In genomic region chr16:58842156-58842555, GRCh38 we compare ENCODE assay signal across 17 cellular contexts.
DNase-seq lines count a peak whose midpoint lies in the region; ATAC-seq lines count a peak whose summit lies in the region.
"Had no signal": no experiment of that assay in that cellular context is flagged by ENCODE, and none has a peak within 500 bp of the region (broad histone marks: within the 10 kb centered on the region; RNA-seq: fewer than 3 reads in every experiment).

No MANE protein-coding gene starts in this region.

- DNase-seq in C1 segment of cervical spinal cord (lab: John Stamatoyannopoulos, UW) (no peak), glomerular visceral epithelial cell (ENCODE audit: extremely low spot score) (no peak), NCI-H510A treated with DMSO at 0.1 percent for 48 hours (lab: John Stamatoyannopoulos, UW) (no peak)
- DNase-seq: caudate nucleus; GF-D8; H9; left colon; natural killer cell; NCI-H1105; NCI-H526 treated with DMSO at 0.1 percent for 48 hours; stimulated activated CD4-positive, alpha-beta T cell treated with anti-CD3 and anti-CD28 coated beads, Interleukin-2, amount 100 ng/mL, for 48 hours had no signal

- peak; percentile 51 for ATAC-seq in GM18517 (IDR thresholded peaks at IDR 0.05; ENCODE audit: unreplicated experiment)
- ATAC-seq in GM19452 (IDR thresholded peaks at IDR 0.05; ENCODE audit: unreplicated experiment), result peak; percentile 73
- ATAC-seq in HG02852 (IDR thresholded peaks at IDR 0.05; ENCODE audit: unreplicated experiment), result peak; percentile 51
- ATAC-seq in HG03460 (IDR thresholded peaks at IDR 0.05; ENCODE audit: unreplicated experiment), result peak; percentile 62
- ATAC-seq in GM18519 (IDR thresholded peaks at IDR 0.05; ENCODE audit: low FRiP score, unreplicated experiment), result no peak
- ATAC-seq: activated T-helper 17 cell treated with anti-CD3 and anti-CD28 coated beads, Interleukin-2, amount 50 U/mL, for 72 hours; left colon; natural killer cell had no signal
